Comparison of ENCODE assay signal across 25 cellular contexts in genomic region chr1:5603353-5604104, GRCh38.
"Had no signal": no experiment of that assay in that cellular context is flagged by ENCODE, and none has a peak within 500 bp of the region (broad histone marks: within the 10 kb centered on the region; RNA-seq: fewer than 3 reads in every experiment).

No MANE protein-coding gene starts in this region.

- H3K4me3 Mint-ChIP-seq: naive B cell; natural killer cell; stimulated activated naive B cell treated with anti-CD40 and anti-IgM and Interleukin-4, amounts not matched to agents 10 μg/mL and 1 μg/mL and 100 μg/mL, for 72 hours had no signal

- H3K4me1 ChIP-seq: testis, thyroid gland, upper lobe of right lung had no signal

- H3K4me1 Mint-ChIP-seq: naive B cell; natural killer cell; stimulated activated naive B cell treated with anti-CD40 and anti-IgM and Interleukin-4, amounts not matched to agents 10 μg/mL and 1 μg/mL and 100 μg/mL, for 72 hours had no signal

- DNase-seq: hippocampal formation; kidney glomerular epithelial cell; left cardiac atrium; lower lobe of right lung; mammary epithelial cell; mesenchymal stem cell; naive B cell; natural killer cell; ovary; right cardiac atrium; stimulated activated CD4-positive, alpha-beta T cell treated with anti-CD3 and anti-CD28 coated beads, Interleukin-12 subunit alpha, Interleukin-12 subunit beta, amount 100 ng/mL, for 4 hours; stimulated activated CD4-positive, alpha-beta T cell treated with anti-CD3 and anti-CD28 coated beads, Interleukin-15, amount 100 ng/mL, for 24 hours; stimulated activated CD4-positive, alpha-beta T cell treated with anti-CD3 and anti-CD28 coated beads, Interleukin-2, amount 100 ng/mL, for 24 hours; stimulated activated CD4-positive, alpha-beta T cell treated with anti-CD3 and anti-CD28 coated beads, Interleukin-4, amount 100 ng/mL, for 1 hour; stimulated activated naive B cell treated with anti-CD40 and anti-IgM and Interleukin-4, amounts not matched to agents 10 μg/mL and 1 μg/mL and 100 μg/mL, for 72 hours; stimulated activated naive CD8-positive, alpha-beta T cell treated with anti-CD3 and anti-CD28 coated beads, Interleukin-15, Interleukin-2, amounts not matched to agents 100 U/mL and 50 U/mL, for 24 hours; testis; thyroid gland; trophoblast cell; upper lobe of right lung had no signal

- ATAC-seq: left cardiac atrium; left lobe of liver; lower lobe of right lung; natural killer cell; right cardiac atrium; sciatic nerve; stimulated activated naive B cell treated with anti-CD40 and anti-IgM and Interleukin-4, amounts not matched to agents 10 μg/mL and 1 μg/mL and 100 μg/mL, for 72 hours; stimulated activated naive CD8-positive, alpha-beta T cell treated with anti-CD3 and anti-CD28 coated beads, Interleukin-15, Interleukin-2, amounts not matched to agents 100 U/mL and 50 U/mL, for 24 hours; upper lobe of right lung had no signal

- H3K36me3 ChIP-seq: lower lobe of right lung, ovary, stomach, thyroid gland, upper lobe of right lung had no signal

- H3K9me3 ChIP-seq: lower lobe of right lung, ovary, stomach, testis, thyroid gland, upper lobe of right lung had no signal

- H3K9me3 Mint-ChIP-seq: natural killer cell had no signal

- H3K27ac ChIP-seq: lower lobe of right lung, ovary, skin epidermis, stomach, testis, thyroid gland, upper lobe of right lung had no signal

- H3K4me3 ChIP-seq: lower lobe of right lung, ovary, skin epidermis, stomach, testis, thyroid gland, upper lobe of right lung had no signal

- H3K27ac Mint-ChIP-seq: naive B cell; natural killer cell; progenitor cell of endocrine pancreas; stimulated activated naive B cell treated with anti-CD40 and anti-IgM and Interleukin-4, amounts not matched to agents 10 μg/mL and 1 μg/mL and 100 μg/mL, for 72 hours had no signal

- H3K36me3 Mint-ChIP-seq: naive B cell; natural killer cell; stimulated activated naive B cell treated with anti-CD40 and anti-IgM and Interleukin-4, amounts not matched to agents 10 μg/mL and 1 μg/mL and 100 μg/mL, for 72 hours had no signal
